Comparison of ENCODE assay signal across 24 cellular contexts in the genomic region with DNA sequence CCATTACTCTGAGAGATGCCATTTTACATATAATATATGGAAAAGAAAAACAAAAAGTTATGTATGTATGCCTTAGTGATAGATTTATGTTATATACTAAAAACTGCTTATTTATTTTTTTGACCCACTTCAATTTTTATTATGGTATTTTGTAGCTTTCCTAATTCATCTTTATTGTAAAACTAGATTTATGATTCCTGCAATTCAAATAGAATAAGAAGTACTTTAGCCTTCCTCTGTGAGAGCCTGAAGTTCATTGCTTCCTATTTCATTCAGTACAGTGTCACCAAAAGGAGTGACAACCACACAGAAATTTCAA.
A peak's percentile ranks its signal among the peaks of the same experiment; 100 is the strongest.
DNase-seq lines count a peak whose midpoint lies in the region; ATAC-seq, FAIRE-seq and TF ChIP-seq lines count a peak whose summit lies in the region.
"Had no signal": no experiment of that assay in that cellular context is flagged by ENCODE, and none has a peak within 500 bp of the region (broad histone marks: within the 10 kb centered on the region; RNA-seq: fewer than 3 reads in every experiment).

No MANE protein-coding gene starts in this region.

- peak overlapping the region in 2 of 3 experiments; percentile 80 to 91 for H3K27ac Mint-ChIP-seq in nephron

- DNase-seq in heart right ventricle = no peak
- no peak for DNase-seq in right cardiac atrium
- no peak for DNase-seq in endothelial cell of umbilical vein (ENCODE audit: low read depth, low spot score)
- DNase-seq in upper lobe of right lung = no peak
- DNase-seq in effector memory CD4-positive, alpha-beta T cell = no peak
- DNase-seq in NCI-H1092 treated with DMSO at 0.1 percent for 48 hours (lab: John Stamatoyannopoulos, UW) = no peak
- DNase-seq in urothelium cell line (ENCODE audit: low spot score) = no peak
- DNase-seq: CD8-positive, alpha-beta memory T cell; MM.1S; NCI-H1092; NCI-H1436 treated with DMSO at 0.1 percent for 48 hours; NCI-H1930; NCI-H226; NCI-H510A treated with DMSO at 0.1 percent for 48 hours; NCI-H748 treated with DMSO at 0.1 percent for 48 hours; PC-9; RPMI8226; SIG-M5 had no signal

- H3K79me2 ChIP-seq in endothelial cell of umbilical vein (ENCODE audit: control insufficient read depth, insufficient read depth, low read length) = no peaks in the 10 kb centered on the region

- TF ChIP-seq POLR2A in endothelial cell of umbilical vein (IDR thresholded peaks at IDR 0.05; ENCODE audit: low read depth, low read length) = no peak

- peaks cover 37% of the 10 kb centered on the region for H3K36me3 Mint-ChIP-seq in nephron (ENCODE audit: low read depth)

- FAIRE-seq in endothelial cell of umbilical vein (lab: Jason Lieb, UNC) (no peak), urothelium cell line (lab: Jason Lieb, UNC) (no peak)
- FAIRE-seq: G401.6, GM18507, H54, K562 had no signal

- H3K4me3 Mint-ChIP-seq in nephron = no peak overlapping the region
- H3K4me3 Mint-ChIP-seq: CD8-positive, alpha-beta memory T cell had no signal

- no peak overlapping the region for H2AFZ ChIP-seq in endothelial cell of umbilical vein (ENCODE audit: low read depth, low read length)
- H2AFZ ChIP-seq: PC-9 had no signal

- peaks cover 0 to 8% (median 0%) of the 10 kb centered on the region in 11 donors for H3K9me3 ChIP-seq in heart right ventricle
- H3K9me3 ChIP-seq in right cardiac atrium (ENCODE audit: control insufficient read depth, low read length) = no peaks in the 10 kb centered on the region
- no peaks in the 10 kb centered on the region for H3K9me3 ChIP-seq in endothelial cell of umbilical vein (replicated peaks; ENCODE audit: control insufficient read depth, insufficient read depth, low read length)
- H3K9me3 ChIP-seq in upper lobe of right lung = no peaks in the 10 kb centered on the region
- no peaks in the 10 kb centered on the region for H3K9me3 ChIP-seq in effector memory CD4-positive, alpha-beta T cell (ENCODE audit: control insufficient read depth, low read length)

- no peaks in the 10 kb centered on the region for H3K9me1 ChIP-seq in endothelial cell of umbilical vein (replicated peaks; ENCODE audit: control insufficient read depth, extremely low read depth, insufficient read depth, low read length)

- no TSS peak for BruUV-seq in endothelial cell of umbilical vein (replicated peaks; lab: Mats Ljungman, UMichigan)

- dilution Hi-C loops in endothelial cell of umbilical vein (cut with MboI; ENCODE audit: extremely low pct_ligation_motif_present, low sequenced_read_pairs) = no loop called here

- intact Hi-C loops in heart right ventricle (cut with DNase I) (loop anchor here in 2 of 10 donors (2.0 to 10.0 kb wide), 3 partner anchors 33 to 151 kb away; no protein-coding TSS in a partner anchor), right cardiac atrium (cut with DNase I) (no loop called here), endothelial cell of umbilical vein (cut with micrococcal nuclease) (loop anchor here (2.0 kb wide), 3 partner anchors 19 to 263 kb away; no protein-coding TSS in a partner anchor), upper lobe of right lung (cut with DNase I) (no loop called here)

- H3K27ac ChIP-seq in heart right ventricle = peak overlapping the region in 6 of 10 donors; percentile 65 to 87 (median 72)
- H3K27ac ChIP-seq in right cardiac atrium (ENCODE audit: low read length) = no peak overlapping the region
- H3K27ac ChIP-seq in endothelial cell of umbilical vein (ENCODE audit: insufficient read depth, low read depth, low read length) = peak overlapping the region; percentile 93
- H3K27ac ChIP-seq in upper lobe of right lung = peak overlapping the region; percentile 61
- no peak overlapping the region for H3K27ac ChIP-seq in effector memory CD4-positive, alpha-beta T cell (ENCODE audit: insufficient read depth, low read length, poor library complexity, severe bottlenecking)
- H3K27ac ChIP-seq: C4-2B, PC-9 had no signal

- no peak overlapping the region for H3K4me2 ChIP-seq in endothelial cell of umbilical vein (ENCODE audit: insufficient read depth, low read length)
- H3K4me2 ChIP-seq: PC-9 had no signal

- ATAC-seq in heart right ventricle = no peak
- no peak for ATAC-seq in right cardiac atrium
- ATAC-seq in upper lobe of right lung = no peak
- ATAC-seq: K562 had no signal

- no peak overlapping the region for H3K4me3 ChIP-seq in heart right ventricle
- H3K4me3 ChIP-seq in right cardiac atrium (ENCODE audit: low read length) = no peak overlapping the region
- no peak overlapping the region for H3K4me3 ChIP-seq in endothelial cell of umbilical vein (replicated peaks in 1 of 3; ENCODE audit: insufficient read depth in 1 of 3, low read depth in 1 of 3, low read length in 3 of 3)
- H3K4me3 ChIP-seq in upper lobe of right lung = no peak overlapping the region
- H3K4me3 ChIP-seq in effector memory CD4-positive, alpha-beta T cell (ENCODE audit: insufficient read depth, low read depth, low read length, poor library complexity, severe bottlenecking) = no peak overlapping the region
- H3K4me3 ChIP-seq: K562, PC-9 had no signal

- peaks cover 13 to 52% (median 40%) of the 10 kb centered on the region in 9 donors for H3K4me1 ChIP-seq in heart right ventricle
- peaks cover 15% of the 10 kb centered on the region for H3K4me1 ChIP-seq in right cardiac atrium (ENCODE audit: control insufficient read depth, insufficient read depth, low read length)
- H3K4me1 ChIP-seq in endothelial cell of umbilical vein (ENCODE audit: control insufficient read depth, extremely low read depth, insufficient read depth, low read length) = peaks cover 39% of the 10 kb centered on the region
- H3K4me1 ChIP-seq in upper lobe of right lung = peaks cover 33% of the 10 kb centered on the region
- H3K4me1 ChIP-seq in effector memory CD4-positive, alpha-beta T cell (ENCODE audit: control insufficient read depth, insufficient read depth, low read length, poor library complexity, severe bottlenecking) = no peaks in the 10 kb centered on the region

- POLR2A ChIA-PET in endothelial cell of umbilical vein (lab: Charles Lee) = interaction anchor here (2.2 kb wide), 1 partner anchor 33 kb away, joined by 29 read pairs; no protein-coding TSS in a partner anchor

- CTCF ChIA-PET in endothelial cell of umbilical vein (lab: Charles Lee) = interaction anchor here (0.8 to 1.9 kb wide), 5 partner anchors 23 to 231 kb away, joined by 3 to 6 read pairs (median 6); no protein-coding TSS in a partner anchor

- H3K9ac ChIP-seq in endothelial cell of umbilical vein (replicated peaks; ENCODE audit: extremely low read depth, insufficient read depth, low read length) = peak overlapping the region; percentile 69

- TF ChIP-seq CTCF in heart right ventricle (IDR thresholded peaks at IDR 0.05) (no peak), endothelial cell of umbilical vein (IDR thresholded peaks at IDR 0.05; ENCODE audit: extremely low read depth in 1 of 2, insufficient read depth in 1 of 2, low read depth in 1 of 2, low read length in 2 of 2) (no peak), nephron (IDR thresholded peaks at IDR 0.05; ENCODE audit: unreplicated experiment in 3 of 3) (no peak), upper lobe of right lung (IDR thresholded peaks at IDR 0.05) (no peak)

- H3K36me3 ChIP-seq in heart right ventricle = peaks cover 0 to 16% (median 0%) of the 10 kb centered on the region in 9 donors
- H3K36me3 ChIP-seq in endothelial cell of umbilical vein (ENCODE audit: control insufficient read depth in 2 of 2, extremely low read depth in 1 of 2, insufficient read depth in 2 of 2, low read length in 2 of 2) = no peaks in the 10 kb centered on the region
- no peaks in the 10 kb centered on the region for H3K36me3 ChIP-seq in upper lobe of right lung
- H3K36me3 ChIP-seq in effector memory CD4-positive, alpha-beta T cell (ENCODE audit: control insufficient read depth, insufficient read depth, low read length) = peaks cover 9% of the 10 kb centered on the region

- H3K27me3 Mint-ChIP-seq in nephron (ENCODE audit: low read depth) = no peaks in the 10 kb centered on the region
- H3K27me3 Mint-ChIP-seq: CD8-positive, alpha-beta memory T cell had no signal

- H3K4me1 Mint-ChIP-seq in nephron = peaks cover 33% of the 10 kb centered on the region
- H3K4me1 Mint-ChIP-seq: CD8-positive, alpha-beta memory T cell had no signal

- no peaks in the 10 kb centered on the region for H4K20me1 ChIP-seq in endothelial cell of umbilical vein (replicated peaks; ENCODE audit: control insufficient read depth, extremely low read depth, insufficient read depth, low read length)

- H3K27me3 ChIP-seq in heart right ventricle (no peaks in the 10 kb centered on the region), right cardiac atrium (ENCODE audit: control insufficient read depth, insufficient read depth) (no peaks in the 10 kb centered on the region), endothelial cell of umbilical vein (ENCODE audit: control insufficient read depth in 2 of 2, insufficient read depth in 2 of 2, low read length in 2 of 2) (no peaks in the 10 kb centered on the region), upper lobe of right lung (no peaks in the 10 kb centered on the region)
- no peaks in the 10 kb centered on the region for H3K27me3 ChIP-seq in effector memory CD4-positive, alpha-beta T cell (replicated peaks; ENCODE audit: control insufficient read depth, insufficient read depth, low read length, poor library complexity, severe bottlenecking)

- H3K9me3 Mint-ChIP-seq in nephron = peaks cover 13% of the 10 kb centered on the region
- H3K9me3 Mint-ChIP-seq: CD8-positive, alpha-beta memory T cell had no signal

TF ChIP-seq in endothelial cell of umbilical vein, 7 proteins besides CTCF, POLR2A, EP300 and RAD21:
- TF ChIP-seq JUN (IDR thresholded peaks at IDR 0.05; ENCODE audit: borderline replicate concordance, insufficient read depth, insufficient read length, low read depth) (no peak), FOS (IDR thresholded peaks at IDR 0.05; ENCODE audit: borderline replicate concordance, insufficient read depth, low read length) (no peak), MAX (IDR thresholded peaks at IDR 0.05; ENCODE audit: insufficient read depth, insufficient read length) (no peak), POLR2AphosphoS5 (IDR thresholded peaks at IDR 0.05; ENCODE audit: insufficient read depth, low read depth, low read length) (no peak), GATA2 (IDR thresholded peaks at IDR 0.05; ENCODE audit: insufficient read depth, insufficient read length, low read depth, low read length) (no peak), MYC (IDR thresholded peaks at IDR 0.05; ENCODE audit: low read depth, low read length) (no peak), EZH2 (IDR thresholded peaks at IDR 0.05; ENCODE audit: borderline replicate concordance, low read depth, low read length, severe bottlenecking) (no peak)

Comparison
In these comparisons a context has a peak if more than half of its experiments do, and no peak if none do; other contexts are left out.
1. H3K27ac ChIP-seq: peak in heart right ventricle (6 of 10), endothelial cell of umbilical vein (single experiment) and upper lobe of right lung (single experiment); none in right cardiac atrium (single experiment) and effector memory CD4-positive, alpha-beta T cell (single experiment).